In genomic region chr5:96584712-96585111, GRCh38 we compare ENCODE assay signal across 21 cellular contexts.
DNase-seq lines count a peak whose midpoint lies in the region; ATAC-seq and TF ChIP-seq lines count a peak whose summit lies in the region.
"Had no signal": no experiment of that assay in that cellular context is flagged by ENCODE, and none has a peak within 500 bp of the region (broad histone marks: within the 10 kb centered on the region; RNA-seq: fewer than 3 reads in every experiment).

No MANE protein-coding gene starts in this region.

- WGBS in lung, 2 donors = 20 to 45% methylated on average over 6 of the region's 6 CpGs
- whole genome bisulfite sequencing in spleen, 5 donors = 13 to 30% (median 24%) methylated on average over 6 of the region's 6 CpGs

- H3K27ac ChIP-seq in lung (ENCODE audit: low read depth in 1 of 2, low read length in 1 of 2) (no peak overlapping the region), spleen (peak overlapping the region in 1 of 8 donors; percentile 42)
- H3K27ac ChIP-seq: breast epithelium, colonic mucosa, parathyroid adenoma, PC-9, SJSA1 had no signal

- H3K36me3 ChIP-seq in lung (ENCODE audit: control insufficient read depth in 2 of 2, insufficient read depth in 2 of 2, low read length in 2 of 2) (no peaks in the 10 kb centered on the region), spleen (no peaks in the 10 kb centered on the region)
- H3K36me3 ChIP-seq: breast epithelium, colonic mucosa, HAP-1, SJSA1 had no signal

- no peak for TF ChIP-seq POLR2A in spleen (IDR thresholded peaks at IDR 0.05)

- TF ChIP-seq CTCF in lung (IDR thresholded peaks at IDR 0.05; ENCODE audit: control extremely low read depth, extremely low read depth) = no peak
- peak in 2 of 11 experiments; percentile 7 to 14 for TF ChIP-seq CTCF in spleen (IDR thresholded peaks at IDR 0.05 in 8 of 11, conservative IDR thresholded peaks at IDR 0.05 in 3 of 11)

- no peak for ATAC-seq in lung (ENCODE audit: insufficient read depth, low FRiP score)

- H3K9me3 ChIP-seq in lung (ENCODE audit: control insufficient read depth in 2 of 2, insufficient read depth in 1 of 2, low read length in 1 of 2) (no peaks in the 10 kb centered on the region), spleen (no peaks in the 10 kb centered on the region)
- H3K9me3 ChIP-seq: breast epithelium, colonic mucosa, HAP-1, SJSA1 had no signal

- intact Hi-C loops in spleen (cut with DNase I; ENCODE audit: low total_unique reads) = no loop called here

- H3K4me1 ChIP-seq in lung (ENCODE audit: control insufficient read depth in 2 of 2, insufficient read depth in 2 of 2, low read length in 2 of 2) (peaks cover 2% of the 10 kb centered on the region in 2 donors), spleen (peaks cover 0 to 11% (median 7%) of the 10 kb centered on the region in 6 donors)
- H3K4me1 ChIP-seq: breast epithelium, colonic mucosa, HAP-1, parathyroid adenoma, SJSA1 had no signal

- DNase-seq in AML-193 (lab: John Stamatoyannopoulos, UW) = peak; percentile 24 to 47
- DNase-seq in CD1c-positive myeloid dendritic cell (ENCODE audit: extremely low spot score) = peak; percentile 39
- peak; percentile 30 for DNase-seq in lung (ENCODE audit: low spot score)
- no peak for DNase-seq in COLO668 (lab: John Stamatoyannopoulos, UW; ENCODE audit: unreplicated experiment)
- DNase-seq in NCI-H226 = no peak
- DNase-seq in spleen = no peak
- DNase-seq: activated CD4-positive, alpha-beta T cell treated with anti-CD3 and anti-CD28 coated beads, Interleukin-2, amount 50 U/mL, for 4 hours; colonic mucosa; endodermal cell; KG1; natural killer cell; NCI-H1092; NCI-H1930; NCI-H2227 treated with DMSO at 0.1 percent for 48 hours; NCI-H774; PC-9 had no signal

- H3K4me3 ChIP-seq in lung (no peak overlapping the region), spleen (no peak overlapping the region)
- H3K4me3 ChIP-seq: breast epithelium, colonic mucosa, HAP-1, PC-9, SJSA1 had no signal

- no peaks in the 10 kb centered on the region for H3K27me3 ChIP-seq in lung (ENCODE audit: control insufficient read depth, insufficient read depth)
- H3K27me3 ChIP-seq in spleen (replicated peaks in 1 of 7) = peaks cover 0 to 14% (median 0%) of the 10 kb centered on the region in 7 donors
- H3K27me3 ChIP-seq: breast epithelium, colonic mucosa, SJSA1 had no signal

TF ChIP-seq in PFSK-1, 5 proteins besides CTCF, POLR2A, EP300 and RAD21:
- no peak for TF ChIP-seq POLR2AphosphoS5 (IDR thresholded peaks at IDR 0.05; ENCODE audit: low read depth, low read length)
- TF ChIP-seq SIN3A (IDR thresholded peaks at IDR 0.05; ENCODE audit: borderline replicate concordance, insufficient read depth, low read length) = no peak
- peak; percentile 32 for TF ChIP-seq FOXP2 (optimal IDR thresholded peaks at IDR 0.05; ENCODE audit: borderline replicate concordance, extremely low read depth, extremely low read length, insufficient read depth)
- TF ChIP-seq TAF1 (IDR thresholded peaks at IDR 0.05; ENCODE audit: borderline replicate concordance, insufficient read depth, low read length) = no peak
- no peak for TF ChIP-seq REST (IDR thresholded peaks at IDR 0.05; ENCODE audit: insufficient read depth in 1 of 2, low read depth in 2 of 2, low read length in 2 of 2)

Comparison
In these comparisons a context has a peak if more than half of its experiments do, and no peak if none do; other contexts are left out.
1. DNase-seq: peak in AML-193 (2 of 2), CD1c-positive myeloid dendritic cell (single experiment) and lung (single experiment); none in COLO668 (single experiment), NCI-H226 (single experiment) and spleen (single experiment).